In the genomic region with DNA sequence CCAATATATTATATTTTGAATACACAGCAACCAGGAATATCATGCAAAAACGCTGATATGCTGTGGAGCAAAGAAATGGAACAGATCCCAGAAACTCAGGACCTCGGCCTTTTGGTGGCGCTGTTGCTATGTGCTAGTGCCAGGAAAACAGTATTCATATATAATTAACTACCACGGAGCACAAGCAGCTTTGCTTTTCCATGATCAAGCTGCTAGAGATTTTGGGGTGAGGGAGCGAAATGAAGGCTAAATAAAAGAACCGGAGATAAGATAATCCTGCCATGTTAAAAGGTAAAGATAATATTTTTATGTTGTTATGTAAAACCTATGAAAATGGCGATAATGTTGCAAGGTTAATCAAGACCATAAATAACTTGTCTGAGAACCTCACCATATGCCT, we compare ENCODE assay signal across 8 cellular contexts.
DNase-seq lines count a peak whose midpoint lies in the region; ATAC-seq and TF ChIP-seq lines count a peak whose summit lies in the region.

No MANE protein-coding gene starts in this region.

- TF ChIP-seq RAD21 in HCT116 (IDR thresholded peaks at IDR 0.05; ENCODE audit: low read depth), result peak; percentile 89

- TF ChIP-seq CTCF in HCT116 (IDR thresholded peaks at IDR 0.05 in 2 of 3, conservative IDR thresholded peaks at IDR 0.05 in 1 of 3; ENCODE audit: borderline replicate concordance in 1 of 3, insufficient read depth in 1 of 3, low read depth in 2 of 3, low read length in 2 of 3), result peak; percentile 53 to 90 (median 84); a peak in 5 of 6 replicates
- peak; percentile 97 for TF ChIP-seq CTCF in OCI-LY3 (IDR thresholded peaks at IDR 0.05; ENCODE audit: low read depth, low read length)
- peak in 3 of 4 donors; percentile 37 to 48 (median 39) for TF ChIP-seq CTCF in right lobe of liver (IDR thresholded peaks at IDR 0.05)

- H3K9me3 ChIP-seq in HCT116 (ENCODE audit: control insufficient read depth in 1 of 2, insufficient read depth in 1 of 2, low read depth in 1 of 2, low read length in 2 of 2), result no peaks in the 10 kb centered on the region
- no peaks in the 10 kb centered on the region for H3K9me3 ChIP-seq in OCI-LY3 (ENCODE audit: insufficient read depth, low read length)
- H3K9me3 ChIP-seq in right lobe of liver, result no peaks in the 10 kb centered on the region

- no peaks in the 10 kb centered on the region for H3K36me3 ChIP-seq in HCT116 (ENCODE audit: control insufficient read depth in 1 of 2, insufficient read depth in 2 of 2, low read length in 2 of 2)
- H3K36me3 ChIP-seq in OCI-LY3 (replicated peaks; ENCODE audit: low read depth, low read length), result no peaks in the 10 kb centered on the region
- H3K36me3 ChIP-seq in right lobe of liver, result no peaks in the 10 kb centered on the region

- H4K20me1 ChIP-seq in HCT116 (ENCODE audit: insufficient read depth) (no peaks in the 10 kb centered on the region), OCI-LY3 (ENCODE audit: insufficient read depth, low read length) (no peaks in the 10 kb centered on the region)

- ATAC-seq in HCT116 (peak; percentile 84), right lobe of liver (peak; percentile 50 to 66 (median 60)), HG02840 (IDR thresholded peaks at IDR 0.05; ENCODE audit: low FRiP score, unreplicated experiment) (no peak), HG02763 (IDR thresholded peaks at IDR 0.05; ENCODE audit: unreplicated experiment) (no peak)

- TF ChIP-seq POLR2A in HCT116 (IDR thresholded peaks at IDR 0.05; ENCODE audit: borderline replicate concordance, extremely low read depth, insufficient read depth, insufficient read length) (no peak), right lobe of liver (IDR thresholded peaks at IDR 0.05) (no peak)

- peak; percentile 48 for DNase-seq in Caki2 (ENCODE audit: low read depth)
- peak; percentile 42 for DNase-seq in HCT116 (ENCODE audit: low read depth, low spot score)
- DNase-seq in cerebellar cortex (ENCODE audit: low spot score), result peak; percentile 36
- DNase-seq in right lobe of liver, result peak; percentile 40 to 47 (median 44)
- no peak for DNase-seq in T-helper 9 cell

- H2AFZ ChIP-seq in HCT116 (ENCODE audit: low read depth, low read length, poor library complexity, severe bottlenecking) (no peak overlapping the region), OCI-LY3 (ENCODE audit: low read depth, low read length) (no peak overlapping the region)

- H3K4me3 ChIP-seq in HCT116 (replicated peaks in 1 of 2; ENCODE audit: low read depth in 1 of 2, low read length in 2 of 2) (no peak overlapping the region), OCI-LY3 (ENCODE audit: low read length) (peak overlapping the region; percentile 39), right lobe of liver (no peak overlapping the region)

- CTCF ChIA-PET in HCT116 (lab: Charles Lee), result interaction anchor here (0.7 to 2.3 kb wide), 7 partner anchors 11 to 1034 kb away, joined by 3 to 13 read pairs (median 3); no protein-coding TSS in a partner anchor

- H3K27me3 ChIP-seq in HCT116 (ENCODE audit: insufficient read depth, low read length) (no peaks in the 10 kb centered on the region), OCI-LY3 (ENCODE audit: low read depth, low read length) (no peaks in the 10 kb centered on the region), right lobe of liver (no peaks in the 10 kb centered on the region)

- RAD21 ChIA-PET in HCT116 (lab: Charles Lee; ENCODE audit: low non-redundant PET in 1 of 2, low total read pairs in 2 of 2, uncharacterized antibody in 2 of 2, unreplicated experiment in 2 of 2), result no interaction called here

- no peak overlapping the region for H3K9ac ChIP-seq in HCT116 (ENCODE audit: low read length)
- H3K9ac ChIP-seq in OCI-LY3 (ENCODE audit: low read length), result no peak overlapping the region

- no peaks in the 10 kb centered on the region for H3K9me2 ChIP-seq in HCT116 (ENCODE audit: insufficient read depth)

- in situ Hi-C loops in Caki2 (cut with HindIII; ENCODE audit: low pct_unique_long_range_greater_than_20kb, low sequenced_read_pairs), result no loop called here

- POLR2A ChIA-PET in HCT116 (lab: Charles Lee), result no interaction called here

- intact Hi-C loops in HCT116 (cut with micrococcal nuclease) (loop anchor here (1.0 kb wide), 1 partner anchor 229 kb away; no protein-coding TSS in a partner anchor), right lobe of liver (cut with DNase I) (no loop called here)

- BruUV-seq in HCT116 (replicated peaks; lab: Mats Ljungman, UMichigan), result no TSS peak

- H3K4me1 ChIP-seq in HCT116 (ENCODE audit: control insufficient read depth in 1 of 2, insufficient read depth in 2 of 2, low read length in 2 of 2), result no peaks in the 10 kb centered on the region
- H3K4me1 ChIP-seq in OCI-LY3 (ENCODE audit: low read length), result peaks cover 7% of the 10 kb centered on the region
- H3K4me1 ChIP-seq in right lobe of liver, result peaks cover 0 to 5% (median 0%) of the 10 kb centered on the region in 4 donors

- H3K79me2 ChIP-seq in HCT116 (ENCODE audit: insufficient read depth, low read length) (no peaks in the 10 kb centered on the region), OCI-LY3 (ENCODE audit: low read length) (no peaks in the 10 kb centered on the region)

- no peak overlapping the region for H3K27ac ChIP-seq in HCT116 (ENCODE audit: low read depth, low read length)
- no peak overlapping the region for H3K27ac ChIP-seq in OCI-LY3 (ENCODE audit: low read length)
- H3K27ac ChIP-seq in right lobe of liver, result no peak overlapping the region

- H3K4me2 ChIP-seq in HCT116 (ENCODE audit: low read length) (peak overlapping the region; percentile 17; the same call in 1 of the 2 replicates), OCI-LY3 (ENCODE audit: low read length) (peak overlapping the region; percentile 51)

- WGBS in right lobe of liver (ENCODE audit: insufficient coverage, low coverage, low lambda C conversion rate, missing lambda C conversion rate), result 29% methylated on average over 7 of the region's 7 CpGs

TF ChIP-seq in HCT116, 20 proteins besides CTCF, POLR2A, EP300 and RAD21:
- no peak for TF ChIP-seq SP1 (IDR thresholded peaks at IDR 0.05; ENCODE audit: low read depth)

Comparison
In these comparisons a context has a peak if more than half of its experiments do, and no peak if none do; other contexts are left out.
1. ATAC-seq: peak in HCT116 (single experiment) and right lobe of liver (4 of 4); none in HG02840 (single experiment) and HG02763 (single experiment).
2. CTCF ChIP-seq: peak in every context shown above with its lines; median percentile 97 in OCI-LY3; 84 in HCT116; 39 in right lobe of liver.